Comparison of ENCODE assay signal across 8 cellular contexts in genomic region chr17:4796550-4796915, GRCh38. TPM values are rescaled to one million over a fixed set of nuclear protein-coding genes. Genes with fewer than 3 reads are reported as not detected.
A peak's percentile ranks its signal among the peaks of the same experiment; 100 is the strongest.
DNase-seq lines count a peak whose midpoint lies in the region; ATAC-seq and TF ChIP-seq lines count a peak whose summit lies in the region.

No MANE protein-coding gene starts in this region.

- H3K27me3 ChIP-seq in ACC112 (ENCODE audit: insufficient read depth, low read length), result no peaks in the 10 kb centered on the region
- no peaks in the 10 kb centered on the region for H3K27me3 ChIP-seq in SJCRH30
- no peaks in the 10 kb centered on the region for H3K27me3 ChIP-seq in lung (ENCODE audit: control insufficient read depth, insufficient read depth)
- H3K27me3 ChIP-seq in thyroid gland, result no peaks in the 10 kb centered on the region

- no peak for TF ChIP-seq CTCF in coronary artery (IDR thresholded peaks at IDR 0.05)
- TF ChIP-seq CTCF in lung (IDR thresholded peaks at IDR 0.05; ENCODE audit: control extremely low read depth, extremely low read depth), result no peak
- TF ChIP-seq CTCF in thyroid gland (IDR thresholded peaks at IDR 0.05), result no peak

- H2AFZ ChIP-seq in ACC112 (ENCODE audit: low read length, unreplicated experiment), result peak overlapping the region; percentile 88

- H3K27ac ChIP-seq in ACC112 (ENCODE audit: low read depth, low read length), result peak overlapping the region; percentile 77
- peak overlapping the region; percentile 69 for H3K27ac ChIP-seq in SJCRH30
- H3K27ac ChIP-seq in coronary artery, result peak overlapping the region; percentile 84 to 89
- peak overlapping the region; percentile 59 to 88 for H3K27ac ChIP-seq in lung (ENCODE audit: low read depth in 1 of 2, low read length in 1 of 2)
- H3K27ac ChIP-seq in thyroid gland, result peak overlapping the region in 2 of 3 donors; percentile 37 to 77

- H3K79me2 ChIP-seq in ACC112 (ENCODE audit: control insufficient read depth, insufficient read depth, low read length, unreplicated experiment), result peaks cover 17% of the 10 kb centered on the region

- TF ChIP-seq POLR2A in thyroid gland (IDR thresholded peaks at IDR 0.05), result no peak

- no peaks in the 10 kb centered on the region for H3K36me3 ChIP-seq in ACC112 (ENCODE audit: insufficient read depth, low read length)
- H3K36me3 ChIP-seq in SJCRH30, result no peaks in the 10 kb centered on the region
- peaks cover 0 to 14% of the 10 kb centered on the region in 2 donors for H3K36me3 ChIP-seq in lung (ENCODE audit: control insufficient read depth in 2 of 2, insufficient read depth in 2 of 2, low read length in 2 of 2)
- H3K36me3 ChIP-seq in thyroid gland, result peaks cover 14% of the 10 kb centered on the region in 2 donors

- H3K4me3 ChIP-seq in ACC112 (ENCODE audit: low read depth, low read length) (peak overlapping the region; percentile 100), SJCRH30 (peak overlapping the region; percentile 81), coronary artery (peak overlapping the region; percentile 92), lung (peak overlapping the region; percentile 94), thyroid gland (replicated peaks in 1 of 3) (peak overlapping the region; percentile 37 to 88 (median 81))

- peak; percentile 53 to 57 for DNase-seq in SJCRH30
- no peak for DNase-seq in coronary artery (ENCODE audit: low spot score)
- no peak for DNase-seq in lung (ENCODE audit: low spot score)
- peak; percentile 11 to 27 for DNase-seq in thyroid gland

- intact Hi-C loops in thyroid gland (cut with DNase I), result no loop called here

- ATAC-seq in GM18498 (IDR thresholded peaks at IDR 0.05; ENCODE audit: unreplicated experiment), result peak; percentile 22
- no peak for ATAC-seq in lung (ENCODE audit: insufficient read depth, low FRiP score)
- ATAC-seq in GM21786 (IDR thresholded peaks at IDR 0.05; ENCODE audit: unreplicated experiment), result no peak
- ATAC-seq in GM19455 (IDR thresholded peaks at IDR 0.05; ENCODE audit: unreplicated experiment), result no peak

- H3K9me3 ChIP-seq in SJCRH30 (replicated peaks), result no peaks in the 10 kb centered on the region
- H3K9me3 ChIP-seq in lung (ENCODE audit: control insufficient read depth in 2 of 2, insufficient read depth in 1 of 2, low read length in 1 of 2), result peaks cover 0 to 3% of the 10 kb centered on the region in 2 donors
- H3K9me3 ChIP-seq in thyroid gland, result no peaks in the 10 kb centered on the region

- 1% methylated on average over 7 of the region's 7 CpGs for WGBS in lung, 2 donors
- WGBS in thyroid gland, 2 donors, result 0 to 2% methylated on average over 7 of the region's 7 CpGs

- H3K4me1 ChIP-seq in ACC112 (ENCODE audit: control insufficient read depth, insufficient read depth, low read length, unreplicated experiment), result peaks cover 6% of the 10 kb centered on the region
- no peaks in the 10 kb centered on the region for H3K4me1 ChIP-seq in SJCRH30
- H3K4me1 ChIP-seq in lung (ENCODE audit: control insufficient read depth in 2 of 2, insufficient read depth in 2 of 2, low read length in 2 of 2), result peaks cover 0 to 6% of the 10 kb centered on the region in 2 donors
- H3K4me1 ChIP-seq in thyroid gland, result peaks cover 7 to 8% of the 10 kb centered on the region in 2 donors

RNA-seq across cellular contexts. Expression of gene PSMB6, which starts 0.6 kb away (rescaled TPM):
- 120 and 135 TPM in 2 replicates for total RNA-seq in SJCRH30 (2014; rRNA removed; shearing (Covaris generic))
- 100 to 1,000 TPM in 1 of 2 donors, 10 to 100 TPM in 1; 63.7 to 141 TPM for total RNA-seq in lung
- 100 to 1,000 TPM; 172 to 237 TPM for polyA plus RNA-seq in lung
- total RNA-seq in thyroid gland, result 100 to 1,000 TPM; 108 to 322 (median 141) TPM

RNA-seq across cellular contexts. Expression of gene GLTPD2, which starts 7.8 kb away (rescaled TPM):
- total RNA-seq in SJCRH30 (2014; rRNA removed; shearing (Covaris generic)), result not detected in 2 replicates
- total RNA-seq in lung, result under 1 TPM in 1 of 2 donors, not detected in 1; 0.34 TPM
- under 1 TPM in 1 of 2 donors, not detected in 1; 0.41 TPM for polyA plus RNA-seq in lung
- total RNA-seq in thyroid gland, result not detected

RNA-seq across cellular contexts. Expression of gene VMO1, which starts 10.4 kb away (rescaled TPM):
- total RNA-seq in SJCRH30 (2014; rRNA removed; shearing (Covaris generic)), result 4.3 and 8.3 TPM in 2 replicates
- total RNA-seq in lung (10 to 100 TPM in 1 of 2 donors, 1 to 10 TPM in 1; 2.1 to 14.0 TPM), thyroid gland (1 to 10 TPM in 2 of 4 donors, not detected in 2; 1.8 to 4.0 TPM)
- polyA plus RNA-seq in lung, result 10 to 100 TPM; 21.3 to 21.8 TPM

RNA-seq across cellular contexts. Expression of gene PLD2, which starts 10.4 kb away (rescaled TPM):
- total RNA-seq in SJCRH30 (2014; rRNA removed; shearing (Covaris generic)), result 11.7 and 14.8 TPM in 2 replicates
- 10 to 100 TPM; 27.1 to 42.3 TPM for total RNA-seq in lung
- polyA plus RNA-seq in lung, result 10 to 100 TPM; 18.0 to 22.4 TPM
- total RNA-seq in thyroid gland, result 10 to 100 TPM; 10.7 to 20.0 (median 16.2) TPM

Comparison
In these comparisons a context has a peak if more than half of its experiments do, and no peak if none do; other contexts are left out.
1. DNase-seq: peak in SJCRH30 (2 of 2) and thyroid gland (2 of 2); none in coronary artery (single experiment) and lung (single experiment).
2. Peak in every context shown above with its lines, with median percentiles within 50 percentile points of each other: H3K27ac ChIP-seq and H3K4me3 ChIP-seq.